In the genomic region with DNA sequence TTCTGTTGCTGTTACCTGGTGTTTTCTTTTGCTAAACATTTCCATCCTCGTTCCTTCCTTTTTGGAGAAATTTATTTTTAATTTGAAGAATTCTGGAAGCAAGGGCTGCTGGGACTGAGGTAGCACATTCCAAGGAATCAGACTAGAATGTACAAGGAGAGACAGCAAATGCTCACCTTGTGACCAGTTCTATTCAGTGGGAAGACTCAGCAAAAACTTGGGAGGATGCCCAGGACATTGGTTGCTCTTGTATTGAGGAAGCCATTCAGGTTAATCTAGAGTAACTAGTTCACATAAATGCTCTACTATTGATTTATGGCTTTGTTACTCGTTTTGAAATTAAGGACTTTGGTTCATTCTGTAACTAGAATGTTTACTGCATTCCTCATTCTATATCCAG, we compare ENCODE assay signal across 1 cellular context.
TF ChIP-seq lines count a peak whose summit lies in the region.

No MANE protein-coding gene starts in this region.

TF ChIP-seq in GM23338, 12 proteins besides CTCF, POLR2A, EP300 and RAD21 (continued from another document):
- TF ChIP-seq POLR2AphosphoS5 (IDR thresholded peaks at IDR 0.05; ENCODE audit: low read depth) (no peak), ZNF331 (CRISPR knock-in tag; IDR thresholded peaks at IDR 0.05; ENCODE audit: low read depth) (no peak), EZH2phosphoT487 (IDR thresholded peaks at IDR 0.05; ENCODE audit: unreplicated experiment) (no peak), NANOG (IDR thresholded peaks at IDR 0.05; ENCODE audit: borderline replicate concordance) (no peak), ZNF114 (CRISPR knock-in tag; IDR thresholded peaks at IDR 0.05) (no peak), ETS1 (IDR thresholded peaks at IDR 0.05) (no peak), STAT1 (IDR thresholded peaks at IDR 0.05; ENCODE audit: unreplicated experiment) (no peak), EZH2 (IDR thresholded peaks at IDR 0.05; ENCODE audit: low read depth, unreplicated experiment) (no peak), REST (IDR thresholded peaks at IDR 0.05; ENCODE audit: unreplicated experiment) (no peak), CREB1 (CRISPR knock-in tag; IDR thresholded peaks at IDR 0.05; ENCODE audit: low read depth) (no peak), JUNB (IDR thresholded peaks at IDR 0.05; ENCODE audit: unreplicated experiment) (no peak)
TF ChIP-seq in GM23338: peak in this region for 0.
